Comparison of ENCODE assay signal across 2 cellular contexts in genomic region chr7:157707983-157708720, GRCh38.
TF ChIP-seq lines count a peak whose summit lies in the region.

No MANE protein-coding gene starts in this region.

TF ChIP-seq in HCT116, 20 proteins besides CTCF, POLR2A, EP300 and RAD21 (continued from another document):
- no peak for TF ChIP-seq SP1 (IDR thresholded peaks at IDR 0.05; ENCODE audit: low read depth)
- TF ChIP-seq SIN3A (IDR thresholded peaks at IDR 0.05; ENCODE audit: low read depth), result no peak
- TF ChIP-seq REST (IDR thresholded peaks at IDR 0.05; ENCODE audit: low read depth), result no peak

TF ChIP-seq in SK-N-SH, 30 proteins besides CTCF, POLR2A, EP300 and RAD21 (continued from another document):
- TF ChIP-seq GATA2 (CRISPR knock-in tag; IDR thresholded peaks at IDR 0.05), result peak; percentile 71; the same call in 1 of the 2 replicates
